Comparison of ENCODE assay signal across 11 cellular contexts in genomic region chr11:44310456-44311272, GRCh38. TPM values are rescaled to one million over a fixed set of nuclear protein-coding genes. Genes with fewer than 3 reads are reported as not detected.
DNase-seq lines count a peak whose midpoint lies in the region; FAIRE-seq and TF ChIP-seq lines count a peak whose summit lies in the region.
"Had no signal": no experiment of that assay in that cellular context is flagged by ENCODE, and none has a peak within 500 bp of the region (broad histone marks: within the 10 kb centered on the region; RNA-seq: fewer than 3 reads in every experiment).

No MANE protein-coding gene starts in this region.

- no peak for FAIRE-seq in GM12892 (lab: Jason Lieb, UNC)
- FAIRE-seq: urothelium cell line had no signal

- no peaks in the 10 kb centered on the region for H3F3A ChIP-seq in smooth muscle cell (ENCODE audit: low read depth)

- peaks cover 19% of the 10 kb centered on the region for H3K4me1 Mint-ChIP-seq in activated naive CD4-positive, alpha-beta T cell treated with anti-CD3 and anti-CD28 coated beads, Interleukin-2, amount 10 ng/mL, durations not matched to agents 7 days and 5 days
- H3K4me1 Mint-ChIP-seq in glutamatergic neuron (ENCODE audit: low read depth, unreplicated experiment): peaks cover 2% of the 10 kb centered on the region

- no peaks in the 10 kb centered on the region for H3K36me3 Mint-ChIP-seq in activated naive CD4-positive, alpha-beta T cell treated with anti-CD3 and anti-CD28 coated beads, Interleukin-2, amount 10 ng/mL, durations not matched to agents 7 days and 5 days
- H3K36me3 Mint-ChIP-seq in glutamatergic neuron (ENCODE audit: unreplicated experiment): peaks cover 4% of the 10 kb centered on the region

- CTCF ChIA-PET in activated naive CD4-positive, alpha-beta T cell treated with anti-CD3 and anti-CD28 coated beads, Interleukin-2, amount 10 ng/mL, durations not matched to agents 7 days and 5 days (lab: Charles Lee): no interaction called here

- TF ChIP-seq POLR2A in GM12892 (IDR thresholded peaks at IDR 0.05; ENCODE audit: low read depth, low read length): no peak

- peaks cover 17% of the 10 kb centered on the region for H3K4me1 ChIP-seq in HUES48 (ENCODE audit: control insufficient read depth, insufficient read depth, low read length)
- peaks cover 24% of the 10 kb centered on the region for H3K4me1 ChIP-seq in smooth muscle cell (ENCODE audit: low read depth)

- TF ChIP-seq CTCF in glutamatergic neuron (IDR thresholded peaks at IDR 0.05; ENCODE audit: partially characterized antibody, unreplicated experiment): no peak
- TF ChIP-seq CTCF in smooth muscle cell (IDR thresholded peaks at IDR 0.05; ENCODE audit: borderline replicate concordance, insufficient read depth, poor library complexity, severe bottlenecking): no peak

- H3K4me3 ChIP-seq in HUES48 (ENCODE audit: low read depth, low read length) (peak overlapping the region; percentile 41; the same call in 1 of the 2 replicates), smooth muscle cell (peak overlapping the region; percentile 20)

- DNase-seq in activated naive CD4-positive, alpha-beta T cell treated with anti-CD3 and anti-CD28 coated beads, Interleukin-2, amount 10 ng/mL, durations not matched to agents 7 days and 5 days: no peak
- no peak for DNase-seq in activated naive CD4-positive, alpha-beta T cell treated with anti-CD3 and anti-CD28 coated beads, Interleukin-2, amount 50 U/mL, for 16 hours
- no peak for DNase-seq in glutamatergic neuron
- no peak for DNase-seq in smooth muscle cell (lab: John Stamatoyannopoulos, UW; ENCODE audit: unreplicated experiment)
- DNase-seq in GM12892 (ENCODE audit: insufficient read length): no peak
- no peak for DNase-seq in iPS-NIHi11 (ENCODE audit: low spot score)
- no peak for DNase-seq in NCI-H1694 treated with DMSO at 0.1 percent for 48 hours (lab: John Stamatoyannopoulos, UW)
- DNase-seq: activated CD4-positive, alpha-beta T cell treated with anti-CD3 and anti-CD28 coated beads, Interleukin-2, amount 50 U/mL, for 4 hours; sigmoid colon had no signal

- H3K27ac ChIP-seq in HUES48 (ENCODE audit: low read depth, low read length) (no peak overlapping the region), smooth muscle cell (ENCODE audit: low read depth) (no peak overlapping the region)
- H3K27ac ChIP-seq: sigmoid colon had no signal

- peaks cover 100% of the 10 kb centered on the region for H3K27me3 ChIP-seq in HUES48 (ENCODE audit: control insufficient read depth, insufficient read depth, low read length)
- peaks cover 100% of the 10 kb centered on the region for H3K27me3 ChIP-seq in smooth muscle cell (ENCODE audit: low read depth)

- H3K79me2 ChIP-seq in smooth muscle cell (ENCODE audit: low read depth): no peaks in the 10 kb centered on the region

- no peak overlapping the region for H2AFZ ChIP-seq in smooth muscle cell (ENCODE audit: low read depth)

- H3K4me2 ChIP-seq in smooth muscle cell: peak overlapping the region; percentile 91

- WGBS in smooth muscle cell (ENCODE audit: low lambda C conversion rate): 2% methylated on average over 48 of the region's 49 CpGs

- peaks cover 100% of the 10 kb centered on the region for H3K27me3 Mint-ChIP-seq in activated naive CD4-positive, alpha-beta T cell treated with anti-CD3 and anti-CD28 coated beads, Interleukin-2, amount 10 ng/mL, durations not matched to agents 7 days and 5 days
- peaks cover 55% of the 10 kb centered on the region for H3K27me3 Mint-ChIP-seq in glutamatergic neuron (ENCODE audit: unreplicated experiment)

- H3K9me3 ChIP-seq in HUES48 (ENCODE audit: control insufficient read depth, insufficient read depth, low read length) (no peaks in the 10 kb centered on the region), smooth muscle cell (replicated peaks; ENCODE audit: low read depth) (no peaks in the 10 kb centered on the region)

- peak overlapping the region; percentile 21 for H3K27ac Mint-ChIP-seq in activated naive CD4-positive, alpha-beta T cell treated with anti-CD3 and anti-CD28 coated beads, Interleukin-2, amount 10 ng/mL, durations not matched to agents 7 days and 5 days
- no peak overlapping the region for H3K27ac Mint-ChIP-seq in glutamatergic neuron (ENCODE audit: unreplicated experiment)

- H4K20me1 ChIP-seq in smooth muscle cell (ENCODE audit: low read depth): no peaks in the 10 kb centered on the region

- H3K9ac ChIP-seq in HUES48 (ENCODE audit: low read depth, low read length) (no peak overlapping the region), smooth muscle cell (ENCODE audit: low read depth) (no peak overlapping the region)

- no peaks in the 10 kb centered on the region for H3K9me3 Mint-ChIP-seq in activated naive CD4-positive, alpha-beta T cell treated with anti-CD3 and anti-CD28 coated beads, Interleukin-2, amount 10 ng/mL, durations not matched to agents 7 days and 5 days
- H3K9me3 Mint-ChIP-seq in glutamatergic neuron (ENCODE audit: unreplicated experiment): peaks cover 15% of the 10 kb centered on the region

- no peak overlapping the region for H3K4me3 Mint-ChIP-seq in activated naive CD4-positive, alpha-beta T cell treated with anti-CD3 and anti-CD28 coated beads, Interleukin-2, amount 10 ng/mL, durations not matched to agents 7 days and 5 days
- peak overlapping the region; percentile 52 for H3K4me3 Mint-ChIP-seq in glutamatergic neuron (ENCODE audit: unreplicated experiment)

- H3K36me3 ChIP-seq in HUES48 (ENCODE audit: control insufficient read depth, insufficient read depth, low read length) (no peaks in the 10 kb centered on the region), smooth muscle cell (ENCODE audit: low read depth) (no peaks in the 10 kb centered on the region)
- H3K36me3 ChIP-seq: sigmoid colon had no signal

RNA-seq across cellular contexts. Expression of gene ALX4, which starts 0.7 kb away (rescaled TPM):
- total RNA-seq in glutamatergic neuron (ENCODE audit: unreplicated experiment) (not detected), smooth muscle cell (not detected in 2 replicates)
- polyA plus RNA-seq in smooth muscle cell: not detected in 2 replicates
- polyA plus RNA-seq in GM12892 (2012; ENCODE audit: missing spikeins): not detected
- total RNA-seq: sigmoid colon had no signal
- polyA plus RNA-seq: sigmoid colon had no signal
